Comparison of ENCODE assay signal across 1 cellular context in genomic region chrX:112048707-112049106, GRCh38.
TF ChIP-seq lines count a peak whose summit lies in the region.

No MANE protein-coding gene starts in this region.

TF ChIP-seq in WTC11, 78 proteins besides CTCF, POLR2A, EP300 and RAD21 (continued from another document):
- TF ChIP-seq ZNF532 (CRISPR knock-in tag; IDR thresholded peaks at IDR 0.05; ENCODE audit: borderline replicate concordance) = no peak
